15 cellular contexts compared by ENCODE assay signal in the genomic region with DNA sequence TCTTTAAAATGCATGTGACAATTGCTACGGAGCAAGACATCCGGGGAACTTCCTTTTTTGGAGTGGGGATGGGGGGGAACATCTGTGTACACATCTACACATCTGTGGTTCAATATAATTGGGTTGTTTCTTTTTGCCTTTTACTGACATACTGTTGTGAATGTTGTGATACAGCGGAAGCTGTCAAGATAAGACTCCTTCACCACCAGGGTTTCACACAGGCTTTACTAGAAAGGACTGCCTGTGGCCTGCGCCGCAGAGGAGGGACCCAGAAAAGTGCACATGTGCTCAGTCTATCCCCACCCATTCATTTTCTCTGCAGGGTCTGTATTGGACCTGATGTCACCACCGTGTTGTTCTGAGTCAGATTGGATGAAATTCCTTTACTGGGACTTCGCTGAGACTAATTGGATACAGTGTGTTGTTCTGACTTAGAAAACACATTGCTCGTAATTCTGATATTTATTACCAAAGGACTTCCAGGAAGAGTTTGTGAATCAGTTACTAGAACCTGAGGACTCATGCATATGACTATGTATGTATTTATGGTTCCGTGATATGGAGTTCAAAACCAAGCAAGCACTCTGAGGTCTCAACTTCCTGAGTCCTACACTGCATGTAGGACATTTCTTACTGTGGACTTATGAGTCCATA.
A peak's percentile ranks its signal among the peaks of the same experiment; 100 is the strongest.
DNase-seq lines count a peak whose midpoint lies in the region; ATAC-seq, FAIRE-seq and TF ChIP-seq lines count a peak whose summit lies in the region.
"Had no signal": no experiment of that assay in that cellular context is flagged by ENCODE, and none has a peak within 500 bp of the region (broad histone marks: within the 10 kb centered on the region; RNA-seq: fewer than 3 reads in every experiment).

No MANE protein-coding gene starts in this region.

- H3K4me1 ChIP-seq in mucosa of descending colon (ENCODE audit: low read depth) (no peaks in the 10 kb centered on the region), kidney (ENCODE audit: control insufficient read depth in 1 of 2, insufficient read depth in 1 of 2, low read depth in 1 of 2, low read length in 2 of 2) (peaks cover 0 to 2% of the 10 kb centered on the region in 2 donors)

- in situ Hi-C loops in KBM-7 (cut with MboI; ENCODE audit: low pct_unique_long_range_greater_than_20kb, low sequenced_read_pairs): no loop called here

- peaks cover 3% of the 10 kb centered on the region for H3K36me3 Mint-ChIP-seq in activated CD4-positive, alpha-beta T cell treated with anti-CD3 and anti-CD28 coated beads, Interleukin-2, amount 10 ng/mL, durations not matched to agents 24 days and 14 days (ENCODE audit: low read depth)

- no peak overlapping the region for H3K9ac ChIP-seq in kidney (ENCODE audit: low read length in 2 of 2)

- H3K27ac Mint-ChIP-seq in activated CD4-positive, alpha-beta T cell treated with anti-CD3 and anti-CD28 coated beads, Interleukin-2, amount 10 ng/mL, durations not matched to agents 24 days and 14 days: peak overlapping the region; percentile 77
- H3K27ac Mint-ChIP-seq: progenitor cell of endocrine pancreas had no signal

- TF ChIP-seq CTCF in mucosa of descending colon (IDR thresholded peaks at IDR 0.05) (no peak), kidney (IDR thresholded peaks at IDR 0.05; ENCODE audit: borderline replicate concordance, extremely low read depth, insufficient read depth) (no peak)

- H3K4me3 ChIP-seq in mucosa of descending colon (no peak overlapping the region), kidney (ENCODE audit: low read length in 2 of 2) (no peak overlapping the region)
- H3K4me3 ChIP-seq: SJSA1 had no signal

- peaks cover 4% of the 10 kb centered on the region for H3K9me3 Mint-ChIP-seq in activated CD4-positive, alpha-beta T cell treated with anti-CD3 and anti-CD28 coated beads, Interleukin-2, amount 10 ng/mL, durations not matched to agents 24 days and 14 days
- H3K9me3 Mint-ChIP-seq: central memory CD8-positive, alpha-beta T cell had no signal

- H3K27me3 Mint-ChIP-seq in activated CD4-positive, alpha-beta T cell treated with anti-CD3 and anti-CD28 coated beads, Interleukin-2, amount 10 ng/mL, durations not matched to agents 24 days and 14 days: peaks cover 1% of the 10 kb centered on the region
- H3K27me3 Mint-ChIP-seq: progenitor cell of endocrine pancreas had no signal

- no peak for FAIRE-seq in kidney (lab: Jason Lieb, UNC)

- H3K9me3 ChIP-seq in mucosa of descending colon: no peaks in the 10 kb centered on the region
- H3K9me3 ChIP-seq in kidney (ENCODE audit: control insufficient read depth in 1 of 2, low read length in 2 of 2): no peaks in the 10 kb centered on the region
- H3K9me3 ChIP-seq: SJSA1 had no signal

- no peak overlapping the region for H3K4me3 Mint-ChIP-seq in activated CD4-positive, alpha-beta T cell treated with anti-CD3 and anti-CD28 coated beads, Interleukin-2, amount 10 ng/mL, durations not matched to agents 24 days and 14 days
- H3K4me3 Mint-ChIP-seq: central memory CD8-positive, alpha-beta T cell had no signal

- intact Hi-C loops in activated CD4-positive, alpha-beta T cell treated with anti-CD3 and anti-CD28 coated beads, Interleukin-2, amount 10 ng/mL, durations not matched to agents 24 days and 14 days (cut with micrococcal nuclease): no loop called here
- intact Hi-C loops in mucosa of descending colon (cut with DNase I, micrococcal nuclease): no loop called here
- intact Hi-C loops in kidney (cut with DNase I): no loop called here

- ATAC-seq in mucosa of descending colon: peak; percentile 80

- DNase-seq in activated CD4-positive, alpha-beta T cell treated with anti-CD3 and anti-CD28 coated beads, Interleukin-2, amount 10 ng/mL, durations not matched to agents 24 days and 14 days: peak; percentile 66
- DNase-seq in activated CD4-positive, alpha-beta T cell treated with anti-CD3 and anti-CD28 coated beads for 1 hour: no peak
- peak; percentile 33 for DNase-seq in KBM-7
- DNase-seq in amniotic epithelial cell (ENCODE audit: low read depth): peak; percentile 68
- DNase-seq in mucosa of descending colon: no peak
- no peak for DNase-seq in kidney
- no peak for DNase-seq in mucosa of gallbladder (ENCODE audit: low spot score)
- DNase-seq in activated gamma-delta T cell treated with Interleukin-2 at 50 U/mL for 16 hours: no peak
- DNase-seq: activated gamma-delta T cell, DND-41, Karpas-422, NCI-H2029 had no signal

- H3K36me3 ChIP-seq in mucosa of descending colon (ENCODE audit: low read depth): no peaks in the 10 kb centered on the region
- no peaks in the 10 kb centered on the region for H3K36me3 ChIP-seq in kidney (ENCODE audit: control insufficient read depth in 1 of 2, insufficient read depth in 2 of 2, low read length in 2 of 2)
- H3K36me3 ChIP-seq: SJSA1 had no signal

- peaks cover 19% of the 10 kb centered on the region for H3K4me1 Mint-ChIP-seq in activated CD4-positive, alpha-beta T cell treated with anti-CD3 and anti-CD28 coated beads, Interleukin-2, amount 10 ng/mL, durations not matched to agents 24 days and 14 days
- H3K4me1 Mint-ChIP-seq: central memory CD8-positive, alpha-beta T cell had no signal

- H3K27ac ChIP-seq in kidney (ENCODE audit: low read depth in 2 of 2, low read length in 2 of 2): no peak overlapping the region
- H3K27ac ChIP-seq: SJSA1 had no signal

Comparison
In these comparisons a context has a peak if more than half of its experiments do, and no peak if none do; other contexts are left out.
1. DNase-seq: peak in activated CD4-positive, alpha-beta T cell treated with anti-CD3 and anti-CD28 coated beads, Interleukin-2, amount 10 ng/mL, durations not matched to agents 24 days and 14 days (single experiment), KBM-7 (single experiment) and amniotic epithelial cell (single experiment); none in activated CD4-positive, alpha-beta T cell treated with anti-CD3 and anti-CD28 coated beads for 1 hour (single experiment), mucosa of descending colon (0 of 3), kidney (single experiment), mucosa of gallbladder (single experiment) and activated gamma-delta T cell treated with Interleukin-2 at 50 U/mL for 16 hours (single experiment).